ENCODE assay signal across 20 cellular contexts in the genomic region with DNA sequence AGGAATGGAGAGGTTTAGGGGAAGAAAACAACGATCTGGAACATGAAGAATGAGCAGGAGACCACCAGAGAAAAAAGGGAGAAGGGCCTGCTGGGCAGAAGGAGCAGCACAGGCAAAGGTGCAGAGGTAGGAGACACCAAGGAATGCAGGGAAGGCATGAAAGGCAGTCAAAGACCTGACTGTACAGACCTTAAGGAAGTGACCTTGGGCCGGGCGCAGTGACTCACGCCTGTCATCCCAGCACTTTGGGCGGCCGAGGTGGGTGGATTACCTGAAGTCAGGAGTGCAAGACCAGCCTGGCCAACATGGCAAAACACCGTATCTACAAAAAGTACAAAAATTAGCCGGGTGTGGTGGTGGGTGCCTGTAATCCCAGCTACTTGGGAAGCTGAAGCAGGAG.
DNase-seq lines count a peak whose midpoint lies in the region; ATAC-seq and TF ChIP-seq lines count a peak whose summit lies in the region.
"Had no signal": no experiment of that assay in that cellular context is flagged by ENCODE, and none has a peak within 500 bp of the region (broad histone marks: within the 10 kb centered on the region; RNA-seq: fewer than 3 reads in every experiment).

No MANE protein-coding gene starts in this region.

- CTCF ChIA-PET in Caco-2 (lab: Charles Lee): no interaction called here

- H3K36me3 ChIP-seq in Caco-2 (ENCODE audit: control insufficient read depth, insufficient read depth, low read length): no peaks in the 10 kb centered on the region
- no peaks in the 10 kb centered on the region for H3K36me3 ChIP-seq in trophoblast cell (ENCODE audit: control insufficient read depth in 1 of 2, insufficient read depth in 2 of 2, low read length in 2 of 2)
- H3K36me3 ChIP-seq in tibial nerve: no peaks in the 10 kb centered on the region
- H3K36me3 ChIP-seq: BE2C, BLaER1 had no signal

- H3K4me1 Mint-ChIP-seq in Caco-2 (ENCODE audit: low read depth, unreplicated experiment) (peaks cover 19% of the 10 kb centered on the region), type B pancreatic cell (ENCODE audit: unreplicated experiment) (no peaks in the 10 kb centered on the region)
- H3K4me1 Mint-ChIP-seq: CD14-positive monocyte; CD4-positive, CD25-positive, alpha-beta regulatory T cell; CD8-positive, alpha-beta memory T cell had no signal

- no peak for ATAC-seq in left lobe of liver
- no peak for ATAC-seq in GM18519 (IDR thresholded peaks at IDR 0.05; ENCODE audit: low FRiP score, unreplicated experiment)

- H3K14ac ChIP-seq in trophoblast cell (ENCODE audit: low read length): peak overlapping the region; percentile 75

- H3K4me1 ChIP-seq in Caco-2 (peaks cover 10% of the 10 kb centered on the region), trophoblast cell (ENCODE audit: control insufficient read depth in 1 of 2, insufficient read depth in 2 of 2, low read length in 2 of 2) (peaks cover 20 to 26% of the 10 kb centered on the region in 2 experiments), tibial nerve (no peaks in the 10 kb centered on the region)
- H3K4me1 ChIP-seq: BE2C had no signal

- peak overlapping the region; percentile 85 for H2BK12ac ChIP-seq in trophoblast cell (ENCODE audit: low read length)

- H3K4me2 ChIP-seq in trophoblast cell (ENCODE audit: low read length): no peak overlapping the region
- H3K4me2 ChIP-seq: BLaER1 had no signal

- DNase-seq in Caco-2 (no peak), left lobe of liver (ENCODE audit: low spot score) (peak; percentile 10), trophoblast cell (peak; percentile 61 to 67), type B pancreatic cell (ENCODE audit: extremely low spot score, unreplicated experiment) (no peak), tibial nerve (ENCODE audit: low spot score in 2 of 2) (no peak)
- DNase-seq in NK-92 treated with Interleukin-12 subunit alpha and Interleukin-12 subunit beta, amount 100 ng/mL, for 24 hours (lab: John Stamatoyannopoulos, UW): no peak
- DNase-seq: 8988T; ACHN; BE2C; C1 segment of cervical spinal cord; Calu3; CD4-positive, alpha-beta memory T cell; CD4-positive, CD25-positive, alpha-beta regulatory T cell; CD8-positive, alpha-beta memory T cell; COR-L47; DMS79 treated with DMSO at 0.1 percent for 48 hours; GF-D8 had no signal

- no peak for TF ChIP-seq POLR2A in tibial nerve (IDR thresholded peaks at IDR 0.05)

- no CpG with 5 or more reads among the region's 8 CpGs for WGBS in trophoblast cell (ENCODE audit: extremely low coverage, insufficient coverage, insufficient read length)
- WGBS in tibial nerve, 2 donors: 90 to 93% methylated on average over 8 of the region's 8 CpGs

- TF ChIP-seq CTCF in Caco-2 (IDR thresholded peaks at IDR 0.05; ENCODE audit: insufficient read depth in 1 of 2, low read depth in 1 of 2, low read length in 1 of 2, severe bottlenecking in 1 of 2, unreplicated experiment in 1 of 2) (no peak), type B pancreatic cell (conservative IDR thresholded peaks at IDR 0.05) (no peak), tibial nerve (IDR thresholded peaks at IDR 0.05) (no peak)

- H3K27ac Mint-ChIP-seq in Caco-2 (ENCODE audit: unreplicated experiment) (peak overlapping the region; percentile 10), type B pancreatic cell (no peak overlapping the region)
- H3K27ac Mint-ChIP-seq: CD4-positive, alpha-beta memory T cell had no signal

- no peak overlapping the region for H4K12ac ChIP-seq in trophoblast cell (ENCODE audit: low read depth, low read length)

- no peak overlapping the region for H3K18ac ChIP-seq in trophoblast cell (ENCODE audit: low read length)

- H3K27me3 Mint-ChIP-seq in Caco-2 (ENCODE audit: insufficient read depth, unreplicated experiment) (no peaks in the 10 kb centered on the region), type B pancreatic cell (no peaks in the 10 kb centered on the region)
- H3K27me3 Mint-ChIP-seq: CD4-positive, CD25-positive, alpha-beta regulatory T cell had no signal

- no peak overlapping the region for H2AK5ac ChIP-seq in trophoblast cell (ENCODE audit: low read length)

- H2AFZ ChIP-seq in trophoblast cell (ENCODE audit: insufficient read depth, low read length, poor library complexity): no peak overlapping the region

- H3K79me2 ChIP-seq in trophoblast cell (ENCODE audit: control insufficient read depth, insufficient read depth, low read length, poor library complexity): no peaks in the 10 kb centered on the region

- H3K4me3 Mint-ChIP-seq in Caco-2 (ENCODE audit: unreplicated experiment) (no peak overlapping the region), type B pancreatic cell (peak overlapping the region; percentile 19)
- H3K4me3 Mint-ChIP-seq: CD14-positive monocyte; CD4-positive, alpha-beta memory T cell; CD4-positive, CD25-positive, alpha-beta regulatory T cell; CD8-positive, alpha-beta memory T cell had no signal

- H3K9me3 Mint-ChIP-seq in Caco-2 (ENCODE audit: unreplicated experiment) (no peaks in the 10 kb centered on the region), type B pancreatic cell (no peaks in the 10 kb centered on the region)

- peak overlapping the region; percentile 31 for H4K8ac ChIP-seq in trophoblast cell (ENCODE audit: low read depth, low read length)

- H3K9me3 ChIP-seq in Caco-2 (no peaks in the 10 kb centered on the region), trophoblast cell (ENCODE audit: insufficient read depth, low read depth, low read length) (peaks cover 4% of the 10 kb centered on the region), tibial nerve (no peaks in the 10 kb centered on the region)
- H3K9me3 ChIP-seq: BE2C, BLaER1 had no signal

- H3K4me3 ChIP-seq in Caco-2 (ENCODE audit: low read depth, low read length) (no peak overlapping the region), trophoblast cell (ENCODE audit: low read depth, low read length) (no peak overlapping the region), tibial nerve (no peak overlapping the region)
- H3K4me3 ChIP-seq: BLaER1 had no signal

- no peak overlapping the region for H2BK5ac ChIP-seq in trophoblast cell (ENCODE audit: low read depth, low read length, poor library complexity)

- H3K23ac ChIP-seq in trophoblast cell (ENCODE audit: low read length): no peak overlapping the region

- peak overlapping the region; percentile 8 for H2BK120ac ChIP-seq in trophoblast cell (ENCODE audit: insufficient read depth, low read length, poor library complexity)

- POLR2A ChIA-PET in Caco-2 (lab: Charles Lee): no interaction called here

- H3K9ac ChIP-seq in trophoblast cell (ENCODE audit: low read length): no peak overlapping the region
- H3K9ac ChIP-seq: BLaER1 had no signal

- peak overlapping the region; percentile 65 for H4K91ac ChIP-seq in trophoblast cell (ENCODE audit: low read depth, low read length)

- no TSS peak for BruUV-seq in Caco-2 (replicated peaks; lab: Mats Ljungman, UMichigan)

- H3K27me3 ChIP-seq in Caco-2 (replicated peaks; ENCODE audit: control insufficient read depth, insufficient read depth, low read length) (no peaks in the 10 kb centered on the region), trophoblast cell (ENCODE audit: insufficient read depth, low read length) (no peaks in the 10 kb centered on the region), tibial nerve (no peaks in the 10 kb centered on the region)
- H3K27me3 ChIP-seq: BE2C, BLaER1 had no signal

- TF ChIP-seq EP300 in tibial nerve (IDR thresholded peaks at IDR 0.05): no peak

- H3K79me1 ChIP-seq in trophoblast cell (ENCODE audit: low read length): peaks cover 16% of the 10 kb centered on the region

- H3K4ac ChIP-seq in trophoblast cell (ENCODE audit: low read depth, low read length): no peak overlapping the region

- intact Hi-C loops in Caco-2 (cut with micrococcal nuclease; ENCODE audit: unreplicated experiment): loop anchor here (10.0 kb wide), 1 partner anchor 66 kb away; no protein-coding TSS in a partner anchor

- H3K27ac ChIP-seq in trophoblast cell (ENCODE audit: low read depth, low read length) (no peak overlapping the region), tibial nerve (no peak overlapping the region)
- H3K27ac ChIP-seq: BLaER1 had no signal

- H3K36me3 Mint-ChIP-seq in Caco-2 (ENCODE audit: insufficient read depth, unreplicated experiment): no peaks in the 10 kb centered on the region
- H3K36me3 Mint-ChIP-seq in type B pancreatic cell: no peaks in the 10 kb centered on the region
- H3K36me3 Mint-ChIP-seq: CD14-positive monocyte; CD4-positive, alpha-beta memory T cell; CD4-positive, CD25-positive, alpha-beta regulatory T cell; CD8-positive, alpha-beta memory T cell had no signal

Comparison
In these comparisons a context has a peak if more than half of its experiments do, and no peak if none do; other contexts are left out.
1. DNase-seq: peak in left lobe of liver (single experiment) and trophoblast cell (2 of 2); none in Caco-2 (0 of 2), type B pancreatic cell (single experiment), NK-92 treated with Interleukin-12 subunit alpha and Interleukin-12 subunit beta, amount 100 ng/mL, for 24 hours (single experiment) and tibial nerve (0 of 2).